Comparison of ENCODE assay signal across 20 cellular contexts in genomic region chr9:124062172-124062571, GRCh38. TPM values are rescaled to one million over a fixed set of nuclear protein-coding genes. Genes with fewer than 3 reads are reported as not detected.
DNase-seq lines count a peak whose midpoint lies in the region; ATAC-seq and TF ChIP-seq lines count a peak whose summit lies in the region.
"Had no signal": no experiment of that assay in that cellular context is flagged by ENCODE, and none has a peak within 500 bp of the region (broad histone marks: within the 10 kb centered on the region; RNA-seq: fewer than 3 reads in every experiment).

No MANE protein-coding gene starts in this region.

- TF ChIP-seq CTCF in HFFc6 (IDR thresholded peaks at IDR 0.05): peak; percentile 36; the same call in 1 of the 2 replicates
- TF ChIP-seq CTCF in astrocyte of the cerebellum (IDR thresholded peaks at IDR 0.05; ENCODE audit: low read depth, low read length, missing control alignments): peak; percentile 13
- peak; percentile 13 for TF ChIP-seq CTCF in osteocyte (IDR thresholded peaks at IDR 0.05)

- H3K4me3 ChIP-seq in astrocyte of the cerebellum (ENCODE audit: low read depth, low read length): no peak overlapping the region
- H3K4me3 ChIP-seq: suprapubic skin had no signal

- H3K4me3 Mint-ChIP-seq in HFFc6 (no peak overlapping the region), osteocyte (ENCODE audit: unreplicated experiment) (no peak overlapping the region)
- H3K4me3 Mint-ChIP-seq: naive B cell had no signal

- no peaks in the 10 kb centered on the region for H3K4me1 Mint-ChIP-seq in HFFc6 (ENCODE audit: low read depth)
- H3K4me1 Mint-ChIP-seq in osteocyte (ENCODE audit: unreplicated experiment): no peaks in the 10 kb centered on the region
- H3K4me1 Mint-ChIP-seq: naive B cell had no signal

- H3K27ac Mint-ChIP-seq in HFFc6: no peak overlapping the region
- H3K27ac Mint-ChIP-seq in osteocyte (ENCODE audit: unreplicated experiment): no peak overlapping the region
- H3K27ac Mint-ChIP-seq: naive B cell, progenitor cell of endocrine pancreas had no signal

- in situ Hi-C loops in astrocyte of the cerebellum (cut with HindIII; ENCODE audit: low sequenced_read_pairs): no loop called here

- no peaks in the 10 kb centered on the region for H3K9me3 Mint-ChIP-seq in HFFc6
- no peaks in the 10 kb centered on the region for H3K9me3 Mint-ChIP-seq in osteocyte (ENCODE audit: unreplicated experiment)

- H3K27me3 Mint-ChIP-seq in HFFc6 (ENCODE audit: insufficient read depth): peaks cover 48% of the 10 kb centered on the region
- H3K27me3 Mint-ChIP-seq in osteocyte (ENCODE audit: unreplicated experiment): peaks cover 46% of the 10 kb centered on the region

- ATAC-seq in HG03565 (IDR thresholded peaks at IDR 0.05; ENCODE audit: unreplicated experiment) (no peak), HG03378 (IDR thresholded peaks at IDR 0.05; ENCODE audit: unreplicated experiment) (no peak)
- ATAC-seq: activated CD4-positive, CD25-positive, alpha-beta regulatory T cell treated with anti-CD3 and anti-CD28 coated beads, Interleukin-2, amount 50 U/mL, for 24 hours had no signal

- DNase-seq in activated CD4-positive, alpha-beta T cell treated with anti-CD3 and anti-CD28 coated beads for 48 hours: peak; percentile 9
- no peak for DNase-seq in activated CD4-positive, alpha-beta T cell treated with anti-CD3 and anti-CD28 coated beads for 1 hour
- DNase-seq in HFFc6 (no peak), astrocyte of the cerebellum (ENCODE audit: low read depth) (no peak), osteocyte (ENCODE audit: extremely low spot score, unreplicated experiment) (no peak), NCI-H446 (lab: John Stamatoyannopoulos, UW) (no peak)
- DNase-seq: ACHN; activated CD8-positive, alpha-beta memory T cell treated with anti-CD3 and anti-CD28 coated beads, Interleukin-2, amount 50 U/mL, for 4 hours; activated naive CD4-positive, alpha-beta T cell treated with Interleukin-2 at 50 U/mL for 16 hours; effector CD4-positive, alpha-beta T cell; Kasumi-1; naive B cell; NCI-H187 treated with DMSO at 0.1 percent for 48 hours; NCI-H524 treated with DMSO at 0.1 percent for 48 hours had no signal

- no peaks in the 10 kb centered on the region for H3K36me3 Mint-ChIP-seq in HFFc6 (ENCODE audit: low read depth)
- H3K36me3 Mint-ChIP-seq in osteocyte (ENCODE audit: unreplicated experiment): no peaks in the 10 kb centered on the region
- H3K36me3 Mint-ChIP-seq: naive B cell had no signal

RNA-seq across cellular contexts. Expression of gene LHX2, which starts 50.6 kb away (rescaled TPM):
- not detected for total RNA-seq in HFFc6 (2021; fragmentation: NEBNext Ultra II Directional; extraction: Animal tissue kit (Norgen Biotek cat#: 25700))
- not detected in 2 replicates for total RNA-seq in osteocyte
- total RNA-seq: progenitor cell of endocrine pancreas; T-helper 1 cell treated with Interleukin-12 subunit alpha and Interleukin-12 subunit beta and Interleukin-4 antibody, amounts not matched to agents 30 ng/mL and 1 ng/mL, for 36 hours had no signal
